Comparison of ENCODE assay signal across 8 cellular contexts in genomic region chr19:55080121-55080914, GRCh38. TPM values are rescaled to one million over a fixed set of nuclear protein-coding genes. Genes with fewer than 3 reads are reported as not detected.
DNase-seq lines count a peak whose midpoint lies in the region; ATAC-seq and TF ChIP-seq lines count a peak whose summit lies in the region.

No MANE protein-coding gene starts in this region.

- peak overlapping the region; percentile 73 for H3K9ac ChIP-seq in BLaER1

- peak overlapping the region; percentile 78 for H3K4me3 ChIP-seq in BLaER1
- peak overlapping the region; percentile 39 to 57 (median 46) for H3K4me3 ChIP-seq in esophagus muscularis mucosa

- DNase-seq in NCI-H82 (lab: John Stamatoyannopoulos, UW) (peak; percentile 90), esophagus muscularis mucosa (ENCODE audit: extremely low spot score) (no peak), type B pancreatic cell (ENCODE audit: extremely low spot score, unreplicated experiment) (no peak)
- DNase-seq in activated CD8-positive, alpha-beta memory T cell treated with anti-CD3 and anti-CD28 coated beads, Interleukin-2, amount 50 U/mL, for 48 hours = peak; percentile 88
- DNase-seq in natural killer cell treated with Interleukin-12 subunit alpha and Interleukin-12 subunit beta and Interleukin-15 and Interleukin-18, amount 100 ng/mL, for 72 hours (ENCODE audit: low spot score) = peak; percentile 86

- TF ChIP-seq CTCF in esophagus muscularis mucosa (IDR thresholded peaks at IDR 0.05) (no peak), type B pancreatic cell (conservative IDR thresholded peaks at IDR 0.05) (no peak)

- no peaks in the 10 kb centered on the region for H3K36me3 Mint-ChIP-seq in natural killer cell treated with Interleukin-12 subunit alpha and Interleukin-12 subunit beta and Interleukin-15 and Interleukin-18, amount 100 ng/mL, for 72 hours
- peaks cover 4% of the 10 kb centered on the region for H3K36me3 Mint-ChIP-seq in type B pancreatic cell

- H4K20me1 ChIP-seq in BLaER1 = peaks cover 12% of the 10 kb centered on the region

- H3K36me3 ChIP-seq in BLaER1 (no peaks in the 10 kb centered on the region), esophagus muscularis mucosa (no peaks in the 10 kb centered on the region)

- intact Hi-C loops in esophagus muscularis mucosa (cut with DNase I) = no loop called here

- TF ChIP-seq EP300 in esophagus muscularis mucosa (IDR thresholded peaks at IDR 0.05) = no peak

- peaks cover 3% of the 10 kb centered on the region for H3K9me3 Mint-ChIP-seq in natural killer cell treated with Interleukin-12 subunit alpha and Interleukin-12 subunit beta and Interleukin-15 and Interleukin-18, amount 100 ng/mL, for 72 hours
- no peaks in the 10 kb centered on the region for H3K9me3 Mint-ChIP-seq in type B pancreatic cell

- TF ChIP-seq POLR2A in esophagus muscularis mucosa (IDR thresholded peaks at IDR 0.05; ENCODE audit: low read depth) = no peak

- peak overlapping the region; percentile 86 for H3K4me2 ChIP-seq in BLaER1

- H3K4me1 ChIP-seq in BLaER1 (peaks cover 26% of the 10 kb centered on the region), esophagus muscularis mucosa (peaks cover 23 to 37% (median 30%) of the 10 kb centered on the region in 4 donors)

- peaks cover 10 to 16% of the 10 kb centered on the region in 2 donors for H3K27me3 Mint-ChIP-seq in natural killer cell treated with Interleukin-12 subunit alpha and Interleukin-12 subunit beta and Interleukin-15 and Interleukin-18, amount 100 ng/mL, for 72 hours
- H3K27me3 Mint-ChIP-seq in type B pancreatic cell = peaks cover 71% of the 10 kb centered on the region

- peak overlapping the region; percentile 86 for H3K4me3 Mint-ChIP-seq in natural killer cell treated with Interleukin-12 subunit alpha and Interleukin-12 subunit beta and Interleukin-15 and Interleukin-18, amount 100 ng/mL, for 72 hours
- peak overlapping the region; percentile 86 for H3K4me3 Mint-ChIP-seq in type B pancreatic cell

- H3K9me3 ChIP-seq in BLaER1 = peaks cover 4% of the 10 kb centered on the region; the same call in 1 of the 2 replicates
- no peaks in the 10 kb centered on the region for H3K9me3 ChIP-seq in esophagus muscularis mucosa

- 2% methylated on average over 29 of the region's 55 CpGs for WGBS in esophagus muscularis mucosa

- H3K27ac ChIP-seq in BLaER1 = peak overlapping the region; percentile 80
- no peak overlapping the region for H3K27ac ChIP-seq in esophagus muscularis mucosa (replicated peaks in 1 of 4)

- peaks cover 23 to 27% of the 10 kb centered on the region in 2 donors for H3K4me1 Mint-ChIP-seq in natural killer cell treated with Interleukin-12 subunit alpha and Interleukin-12 subunit beta and Interleukin-15 and Interleukin-18, amount 100 ng/mL, for 72 hours (ENCODE audit: low read depth in 2 of 2)
- peaks cover 12% of the 10 kb centered on the region for H3K4me1 Mint-ChIP-seq in type B pancreatic cell (ENCODE audit: unreplicated experiment)

- ATAC-seq in HG02798 (IDR thresholded peaks at IDR 0.05; ENCODE audit: poor library complexity, unreplicated experiment) = peak; percentile 38
- ATAC-seq in natural killer cell treated with Interleukin-12 subunit alpha and Interleukin-12 subunit beta and Interleukin-15 and Interleukin-18, amount 100 ng/mL, for 72 hours = peak; percentile 70 to 86
- ATAC-seq in GM21381 (IDR thresholded peaks at IDR 0.05; ENCODE audit: unreplicated experiment) = no peak

- peak overlapping the region; percentile 73 to 88 for H3K27ac Mint-ChIP-seq in natural killer cell treated with Interleukin-12 subunit alpha and Interleukin-12 subunit beta and Interleukin-15 and Interleukin-18, amount 100 ng/mL, for 72 hours
- H3K27ac Mint-ChIP-seq in type B pancreatic cell = peak overlapping the region; percentile 87

- H3K27me3 ChIP-seq in BLaER1 (peaks cover 27% of the 10 kb centered on the region), esophagus muscularis mucosa (peaks cover 18 to 94% (median 56%) of the 10 kb centered on the region in 4 donors)

RNA-seq across cellular contexts. Expression of gene EPS8L1, which starts 4.6 kb away (rescaled TPM):
- total RNA-seq in esophagus muscularis mucosa (1 to 10 TPM; 1.0 to 8.7 (median 1.2) TPM), type B pancreatic cell (ENCODE audit: low replicate concordance) (54.0 and 116 TPM in 2 replicates)
- total RNA-seq in natural killer cell treated with Interleukin-12 subunit alpha and Interleukin-12 subunit beta and Interleukin-15 and Interleukin-18, amount 100 ng/mL, for 72 hours = 1 to 10 TPM; 1.3 to 8.7 TPM

RNA-seq across cellular contexts. Expression of gene RDH13, which starts 17.4 kb away (rescaled TPM):
- total RNA-seq in esophagus muscularis mucosa (10 to 100 TPM; 11.1 to 16.4 (median 12.3) TPM), type B pancreatic cell (ENCODE audit: low replicate concordance) (37.9 and 74.9 TPM in 2 replicates)
- 10 to 100 TPM; 13.4 to 31.0 TPM for total RNA-seq in natural killer cell treated with Interleukin-12 subunit alpha and Interleukin-12 subunit beta and Interleukin-15 and Interleukin-18, amount 100 ng/mL, for 72 hours

RNA-seq across cellular contexts. Expression of gene PPP1R12C, which starts 37.1 kb away (rescaled TPM):
- 100 to 1,000 TPM; 257 to 451 (median 351) TPM for total RNA-seq in esophagus muscularis mucosa
- total RNA-seq in natural killer cell treated with Interleukin-12 subunit alpha and Interleukin-12 subunit beta and Interleukin-15 and Interleukin-18, amount 100 ng/mL, for 72 hours = 100 to 1,000 TPM; 157 to 251 TPM
- total RNA-seq in type B pancreatic cell (ENCODE audit: low replicate concordance) = 102 and 113 TPM in 2 replicates

RNA-seq across cellular contexts. Expression of gene GP6, which starts 42.3 kb away (rescaled TPM):
- total RNA-seq in esophagus muscularis mucosa (under 1 TPM in 2 of 4 donors, not detected in 2; 0.13 to 0.29 TPM), type B pancreatic cell (ENCODE audit: low replicate concordance) (0.22 and 0.93 TPM in 2 replicates)
- under 1 TPM in 1 of 2 donors, not detected in 1; 0.22 TPM for total RNA-seq in natural killer cell treated with Interleukin-12 subunit alpha and Interleukin-12 subunit beta and Interleukin-15 and Interleukin-18, amount 100 ng/mL, for 72 hours

Comparison
In these comparisons a context has a peak if more than half of its experiments do, and no peak if none do; other contexts are left out.
1. DNase-seq: peak in NCI-H82 (single experiment), activated CD8-positive, alpha-beta memory T cell treated with anti-CD3 and anti-CD28 coated beads, Interleukin-2, amount 50 U/mL, for 48 hours (single experiment) and natural killer cell treated with Interleukin-12 subunit alpha and Interleukin-12 subunit beta and Interleukin-15 and Interleukin-18, amount 100 ng/mL, for 72 hours (single experiment); none in esophagus muscularis mucosa (single experiment) and type B pancreatic cell (single experiment).